In the genomic region with DNA sequence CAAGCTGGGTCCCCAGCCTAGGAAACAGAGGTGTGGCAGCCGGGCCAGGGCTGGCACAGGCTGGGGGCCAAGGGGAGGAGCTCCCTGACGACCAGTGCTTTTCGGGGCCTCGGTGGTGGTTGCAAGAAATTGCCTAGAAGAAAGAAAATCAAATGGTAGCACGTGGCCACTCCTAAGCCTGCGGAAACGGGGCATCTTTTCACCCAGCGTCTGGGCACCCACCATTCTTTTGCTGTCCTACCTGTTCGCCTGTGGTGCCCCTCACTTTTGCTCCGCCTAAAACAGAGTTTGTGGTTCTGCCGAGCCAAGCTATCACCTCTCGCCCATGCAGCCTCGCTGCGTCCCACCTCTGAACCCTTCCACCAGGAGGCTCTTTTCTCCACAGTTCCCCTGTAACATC, we compare ENCODE assay signal across 1 cellular context.
TF ChIP-seq lines count a peak whose summit lies in the region.

No MANE protein-coding gene starts in this region.

TF ChIP-seq in HepG2, 621 proteins besides CTCF, POLR2A, EP300 and RAD21:
- TF ChIP-seq, protein P1, sequence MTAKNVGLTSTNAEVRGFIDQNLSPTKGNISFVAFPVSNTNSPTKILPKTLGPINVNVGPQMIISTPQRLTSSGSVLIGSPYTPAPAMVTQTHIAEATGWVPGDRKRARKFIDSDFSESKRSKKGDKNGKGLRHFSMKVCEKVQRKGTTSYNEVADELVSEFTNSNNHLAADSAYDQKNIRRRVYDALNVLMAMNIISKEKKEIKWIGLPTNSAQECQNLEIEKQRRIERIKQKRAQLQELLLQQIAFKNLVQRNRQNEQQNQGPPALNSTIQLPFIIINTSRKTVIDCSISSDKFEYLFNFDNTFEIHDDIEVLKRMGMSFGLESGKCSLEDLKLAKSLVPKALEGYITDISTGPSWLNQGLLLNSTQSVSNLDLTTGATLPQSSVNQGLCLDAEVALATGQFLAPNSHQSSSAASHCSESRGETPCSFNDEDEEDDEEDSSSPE (CRISPR knock-in tag; IDR thresholded peaks at IDR 0.05) = no peak
- TF ChIP-seq ZNF143 (CRISPR knock-in tag; IDR thresholded peaks at IDR 0.05) (no peak), ZNF816 (CRISPR knock-in tag; IDR thresholded peaks at IDR 0.05; ENCODE audit: borderline replicate concordance) (no peak), FOXK1 (CRISPR knock-in tag; IDR thresholded peaks at IDR 0.05; ENCODE audit: borderline replicate concordance, low read depth) (no peak), MAF1 (CRISPR knock-in tag; IDR thresholded peaks at IDR 0.05; ENCODE audit: borderline replicate concordance) (no peak), KLF11 (CRISPR knock-in tag; IDR thresholded peaks at IDR 0.05) (no peak), MLLT10 (CRISPR knock-in tag; IDR thresholded peaks at IDR 0.05) (no peak), PAF1 (CRISPR knock-in tag; IDR thresholded peaks at IDR 0.05) (no peak), ZNF468 (CRISPR knock-in tag; IDR thresholded peaks at IDR 0.05) (no peak)
- TF ChIP-seq, protein P2, sequence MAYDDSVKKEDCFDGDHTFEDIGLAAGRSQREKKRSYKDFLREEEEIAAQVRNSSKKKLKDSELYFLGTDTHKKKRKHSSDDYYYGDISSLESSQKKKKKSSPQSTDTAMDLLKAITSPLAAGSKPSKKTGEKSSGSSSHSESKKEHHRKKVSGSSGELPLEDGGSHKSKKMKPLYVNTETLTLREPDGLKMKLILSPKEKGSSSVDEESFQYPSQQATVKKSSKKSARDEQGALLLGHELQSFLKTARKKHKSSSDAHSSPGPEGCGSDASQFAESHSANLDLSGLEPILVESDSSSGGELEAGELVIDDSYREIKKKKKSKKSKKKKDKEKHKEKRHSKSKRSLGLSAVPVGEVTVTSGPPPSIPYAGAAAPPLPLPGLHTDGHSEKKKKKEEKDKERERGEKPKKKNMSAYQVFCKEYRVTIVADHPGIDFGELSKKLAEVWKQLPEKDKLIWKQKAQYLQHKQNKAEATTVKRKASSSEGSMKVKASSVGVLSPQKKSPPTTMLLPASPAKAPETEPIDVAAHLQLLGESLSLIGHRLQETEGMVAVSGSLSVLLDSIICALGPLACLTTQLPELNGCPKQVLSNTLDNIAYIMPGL (CRISPR knock-in tag; IDR thresholded peaks at IDR 0.05; ENCODE audit: borderline replicate concordance in 1 of 2, low read depth in 1 of 2) = no peak
- TF ChIP-seq, protein P3, sequence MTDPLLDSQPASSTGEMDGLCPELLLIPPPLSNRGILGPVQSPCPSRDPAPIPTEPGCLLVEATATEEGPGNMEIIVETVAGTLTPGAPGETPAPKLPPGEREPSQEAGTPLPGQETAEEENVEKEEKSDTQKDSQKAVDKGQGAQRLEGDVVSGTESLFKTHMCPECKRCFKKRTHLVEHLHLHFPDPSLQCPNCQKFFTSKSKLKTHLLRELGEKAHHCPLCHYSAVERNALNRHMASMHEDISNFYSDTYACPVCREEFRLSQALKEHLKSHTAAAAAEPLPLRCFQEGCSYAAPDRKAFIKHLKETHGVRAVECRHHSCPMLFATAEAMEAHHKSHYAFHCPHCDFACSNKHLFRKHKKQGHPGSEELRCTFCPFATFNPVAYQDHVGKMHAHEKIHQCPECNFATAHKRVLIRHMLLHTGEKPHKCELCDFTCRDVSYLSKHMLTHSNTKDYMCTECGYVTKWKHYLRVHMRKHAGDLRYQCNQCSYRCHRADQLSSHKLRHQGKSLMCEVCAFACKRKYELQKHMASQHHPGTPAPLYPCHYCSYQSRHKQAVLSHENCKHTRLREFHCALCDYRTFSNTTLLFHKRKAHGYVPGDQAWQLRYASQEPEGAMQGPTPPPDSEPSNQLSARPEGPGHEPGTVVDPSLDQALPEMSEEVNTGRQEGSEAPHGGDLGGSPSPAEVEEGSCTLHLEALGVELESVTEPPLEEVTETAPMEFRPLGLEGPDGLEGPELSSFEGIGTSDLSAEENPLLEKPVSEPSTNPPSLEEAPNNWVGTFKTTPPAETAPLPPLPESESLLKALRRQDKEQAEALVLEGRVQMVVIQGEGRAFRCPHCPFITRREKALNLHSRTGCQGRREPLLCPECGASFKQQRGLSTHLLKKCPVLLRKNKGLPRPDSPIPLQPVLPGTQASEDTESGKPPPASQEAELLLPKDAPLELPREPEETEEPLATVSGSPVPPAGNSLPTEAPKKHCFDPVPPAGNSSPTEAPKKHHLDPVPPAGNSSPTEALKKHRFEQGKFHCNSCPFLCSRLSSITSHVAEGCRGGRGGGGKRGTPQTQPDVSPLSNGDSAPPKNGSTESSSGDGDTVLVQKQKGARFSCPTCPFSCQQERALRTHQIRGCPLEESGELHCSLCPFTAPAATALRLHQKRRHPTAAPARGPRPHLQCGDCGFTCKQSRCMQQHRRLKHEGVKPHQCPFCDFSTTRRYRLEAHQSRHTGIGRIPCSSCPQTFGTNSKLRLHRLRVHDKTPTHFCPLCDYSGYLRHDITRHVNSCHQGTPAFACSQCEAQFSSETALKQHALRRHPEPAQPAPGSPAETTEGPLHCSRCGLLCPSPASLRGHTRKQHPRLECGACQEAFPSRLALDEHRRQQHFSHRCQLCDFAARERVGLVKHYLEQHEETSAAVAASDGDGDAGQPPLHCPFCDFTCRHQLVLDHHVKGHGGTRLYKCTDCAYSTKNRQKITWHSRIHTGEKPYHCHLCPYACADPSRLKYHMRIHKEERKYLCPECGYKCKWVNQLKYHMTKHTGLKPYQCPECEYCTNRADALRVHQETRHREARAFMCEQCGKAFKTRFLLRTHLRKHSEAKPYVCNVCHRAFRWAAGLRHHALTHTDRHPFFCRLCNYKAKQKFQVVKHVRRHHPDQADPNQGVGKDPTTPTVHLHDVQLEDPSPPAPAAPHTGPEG (CRISPR knock-in tag; IDR thresholded peaks at IDR 0.05) = no peak
- TF ChIP-seq, protein P4, sequence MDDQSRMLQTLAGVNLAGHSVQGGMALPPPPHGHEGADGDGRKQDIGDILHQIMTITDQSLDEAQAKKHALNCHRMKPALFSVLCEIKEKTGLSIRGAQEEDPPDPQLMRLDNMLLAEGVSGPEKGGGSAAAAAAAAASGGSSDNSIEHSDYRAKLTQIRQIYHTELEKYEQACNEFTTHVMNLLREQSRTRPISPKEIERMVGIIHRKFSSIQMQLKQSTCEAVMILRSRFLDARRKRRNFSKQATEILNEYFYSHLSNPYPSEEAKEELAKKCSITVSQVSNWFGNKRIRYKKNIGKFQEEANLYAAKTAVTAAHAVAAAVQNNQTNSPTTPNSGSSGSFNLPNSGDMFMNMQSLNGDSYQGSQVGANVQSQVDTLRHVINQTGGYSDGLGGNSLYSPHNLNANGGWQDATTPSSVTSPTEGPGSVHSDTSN (CRISPR knock-in tag; IDR thresholded peaks at IDR 0.05; ENCODE audit: borderline replicate concordance) = no peak
- TF ChIP-seq, protein P5, sequence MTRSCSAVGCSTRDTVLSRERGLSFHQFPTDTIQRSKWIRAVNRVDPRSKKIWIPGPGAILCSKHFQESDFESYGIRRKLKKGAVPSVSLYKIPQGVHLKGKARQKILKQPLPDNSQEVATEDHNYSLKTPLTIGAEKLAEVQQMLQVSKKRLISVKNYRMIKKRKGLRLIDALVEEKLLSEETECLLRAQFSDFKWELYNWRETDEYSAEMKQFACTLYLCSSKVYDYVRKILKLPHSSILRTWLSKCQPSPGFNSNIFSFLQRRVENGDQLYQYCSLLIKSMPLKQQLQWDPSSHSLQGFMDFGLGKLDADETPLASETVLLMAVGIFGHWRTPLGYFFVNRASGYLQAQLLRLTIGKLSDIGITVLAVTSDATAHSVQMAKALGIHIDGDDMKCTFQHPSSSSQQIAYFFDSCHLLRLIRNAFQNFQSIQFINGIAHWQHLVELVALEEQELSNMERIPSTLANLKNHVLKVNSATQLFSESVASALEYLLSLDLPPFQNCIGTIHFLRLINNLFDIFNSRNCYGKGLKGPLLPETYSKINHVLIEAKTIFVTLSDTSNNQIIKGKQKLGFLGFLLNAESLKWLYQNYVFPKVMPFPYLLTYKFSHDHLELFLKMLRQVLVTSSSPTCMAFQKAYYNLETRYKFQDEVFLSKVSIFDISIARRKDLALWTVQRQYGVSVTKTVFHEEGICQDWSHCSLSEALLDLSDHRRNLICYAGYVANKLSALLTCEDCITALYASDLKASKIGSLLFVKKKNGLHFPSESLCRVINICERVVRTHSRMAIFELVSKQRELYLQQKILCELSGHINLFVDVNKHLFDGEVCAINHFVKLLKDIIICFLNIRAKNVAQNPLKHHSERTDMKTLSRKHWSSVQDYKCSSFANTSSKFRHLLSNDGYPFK (CRISPR knock-in tag; IDR thresholded peaks at IDR 0.05; ENCODE audit: borderline replicate concordance) = no peak
- TF ChIP-seq, protein P6, sequence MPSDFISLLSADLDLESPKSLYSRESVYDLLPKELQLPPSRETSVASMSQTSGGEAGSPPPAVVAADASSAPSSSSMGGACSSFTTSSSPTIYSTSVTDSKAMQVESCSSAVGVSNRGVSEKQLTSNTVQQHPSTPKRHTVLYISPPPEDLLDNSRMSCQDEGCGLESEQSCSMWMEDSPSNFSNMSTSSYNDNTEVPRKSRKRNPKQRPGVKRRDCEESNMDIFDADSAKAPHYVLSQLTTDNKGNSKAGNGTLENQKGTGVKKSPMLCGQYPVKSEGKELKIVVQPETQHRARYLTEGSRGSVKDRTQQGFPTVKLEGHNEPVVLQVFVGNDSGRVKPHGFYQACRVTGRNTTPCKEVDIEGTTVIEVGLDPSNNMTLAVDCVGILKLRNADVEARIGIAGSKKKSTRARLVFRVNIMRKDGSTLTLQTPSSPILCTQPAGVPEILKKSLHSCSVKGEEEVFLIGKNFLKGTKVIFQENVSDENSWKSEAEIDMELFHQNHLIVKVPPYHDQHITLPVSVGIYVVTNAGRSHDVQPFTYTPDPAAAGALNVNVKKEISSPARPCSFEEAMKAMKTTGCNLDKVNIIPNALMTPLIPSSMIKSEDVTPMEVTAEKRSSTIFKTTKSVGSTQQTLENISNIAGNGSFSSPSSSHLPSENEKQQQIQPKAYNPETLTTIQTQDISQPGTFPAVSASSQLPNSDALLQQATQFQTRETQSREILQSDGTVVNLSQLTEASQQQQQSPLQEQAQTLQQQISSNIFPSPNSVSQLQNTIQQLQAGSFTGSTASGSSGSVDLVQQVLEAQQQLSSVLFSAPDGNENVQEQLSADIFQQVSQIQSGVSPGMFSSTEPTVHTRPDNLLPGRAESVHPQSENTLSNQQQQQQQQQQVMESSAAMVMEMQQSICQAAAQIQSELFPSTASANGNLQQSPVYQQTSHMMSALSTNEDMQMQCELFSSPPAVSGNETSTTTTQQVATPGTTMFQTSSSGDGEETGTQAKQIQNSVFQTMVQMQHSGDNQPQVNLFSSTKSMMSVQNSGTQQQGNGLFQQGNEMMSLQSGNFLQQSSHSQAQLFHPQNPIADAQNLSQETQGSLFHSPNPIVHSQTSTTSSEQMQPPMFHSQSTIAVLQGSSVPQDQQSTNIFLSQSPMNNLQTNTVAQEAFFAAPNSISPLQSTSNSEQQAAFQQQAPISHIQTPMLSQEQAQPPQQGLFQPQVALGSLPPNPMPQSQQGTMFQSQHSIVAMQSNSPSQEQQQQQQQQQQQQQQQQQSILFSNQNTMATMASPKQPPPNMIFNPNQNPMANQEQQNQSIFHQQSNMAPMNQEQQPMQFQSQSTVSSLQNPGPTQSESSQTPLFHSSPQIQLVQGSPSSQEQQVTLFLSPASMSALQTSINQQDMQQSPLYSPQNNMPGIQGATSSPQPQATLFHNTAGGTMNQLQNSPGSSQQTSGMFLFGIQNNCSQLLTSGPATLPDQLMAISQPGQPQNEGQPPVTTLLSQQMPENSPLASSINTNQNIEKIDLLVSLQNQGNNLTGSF (CRISPR knock-in tag; IDR thresholded peaks at IDR 0.05) = no peak
- TF ChIP-seq, protein P7, sequence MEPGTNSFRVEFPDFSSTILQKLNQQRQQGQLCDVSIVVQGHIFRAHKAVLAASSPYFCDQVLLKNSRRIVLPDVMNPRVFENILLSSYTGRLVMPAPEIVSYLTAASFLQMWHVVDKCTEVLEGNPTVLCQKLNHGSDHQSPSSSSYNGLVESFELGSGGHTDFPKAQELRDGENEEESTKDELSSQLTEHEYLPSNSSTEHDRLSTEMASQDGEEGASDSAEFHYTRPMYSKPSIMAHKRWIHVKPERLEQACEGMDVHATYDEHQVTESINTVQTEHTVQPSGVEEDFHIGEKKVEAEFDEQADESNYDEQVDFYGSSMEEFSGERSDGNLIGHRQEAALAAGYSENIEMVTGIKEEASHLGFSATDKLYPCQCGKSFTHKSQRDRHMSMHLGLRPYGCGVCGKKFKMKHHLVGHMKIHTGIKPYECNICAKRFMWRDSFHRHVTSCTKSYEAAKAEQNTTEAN (CRISPR knock-in tag; conservative IDR thresholded peaks at IDR 0.05) = no peak
